ENCODE assay signal across 19 cellular contexts in the genomic region with DNA sequence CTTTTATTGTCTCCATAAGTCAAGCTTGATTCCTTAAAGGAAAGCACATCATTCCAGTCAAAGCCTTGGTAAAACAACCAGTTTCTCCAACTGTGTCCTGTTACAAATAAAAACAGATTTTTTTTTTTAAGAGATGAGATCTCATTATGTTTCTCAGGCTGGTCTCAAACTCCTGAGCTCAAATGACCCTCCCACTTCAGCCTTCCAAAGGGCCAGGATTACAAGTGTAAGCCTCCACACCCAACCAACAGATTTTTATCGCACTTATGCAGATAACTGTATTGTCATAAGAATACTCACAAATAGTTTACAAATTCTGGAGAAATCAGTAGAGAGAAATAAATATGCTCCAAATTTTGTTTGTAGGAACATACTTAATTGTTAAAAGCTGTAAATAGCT. TPM values are rescaled to one million over a fixed set of nuclear protein-coding genes. Genes with fewer than 3 reads are reported as not detected.
DNase-seq lines count a peak whose midpoint lies in the region; ATAC-seq and TF ChIP-seq lines count a peak whose summit lies in the region.
"Had no signal": no experiment of that assay in that cellular context is flagged by ENCODE, and none has a peak within 500 bp of the region (broad histone marks: within the 10 kb centered on the region; RNA-seq: fewer than 3 reads in every experiment).

No MANE protein-coding gene starts in this region.

- H3K4me2 ChIP-seq in neuronal stem cell (ENCODE audit: insufficient read depth, low read length, poor library complexity, severe bottlenecking) = no peak overlapping the region
- H3K4me2 ChIP-seq: A549; BLaER1 treated with 17β-estradiol and CSF1 and Interleukin-3, amounts not matched to agents 10 nM and 100 nM had no signal

- H2BK15ac ChIP-seq in neuronal stem cell (ENCODE audit: low read length) = no peak overlapping the region

- H3K18ac ChIP-seq in neuronal stem cell (ENCODE audit: low read length) = no peak overlapping the region

- H3K9me3 ChIP-seq in breast epithelium (no peaks in the 10 kb centered on the region), SJSA1 (replicated peaks) (peaks cover 7% of the 10 kb centered on the region; the same call in 1 of the 2 replicates), neuronal stem cell (replicated peaks in 1 of 2; ENCODE audit: control insufficient read depth in 2 of 2, insufficient read depth in 1 of 2, low read depth in 1 of 2, low read length in 2 of 2) (no peaks in the 10 kb centered on the region)
- H3K9me3 ChIP-seq: A549 had no signal

- in situ Hi-C loops in G401 (cut with HindIII; ENCODE audit: low sequenced_read_pairs) = no loop called here

- POLR2A ChIA-PET in MCF 10A (lab: Yijun Ruan, JAX) = interaction anchor here (1.8 to 1.9 kb wide), 2 partner anchors 55 to 63 kb away, joined by 6 to 8 read pairs; a partner anchor contains a TSS

- no peak for ATAC-seq in stimulated activated naive B cell treated with anti-CD40 and anti-IgM and Interleukin-4, amounts not matched to agents 10 μg/mL and 1 μg/mL and 100 μg/mL, for 72 hours (replicated peaks)
- ATAC-seq: A549; CD8-positive, alpha-beta T cell; GM12878 had no signal

- H3K4me3 ChIP-seq in breast epithelium (no peak overlapping the region), SJSA1 (no peak overlapping the region), neuronal stem cell (ENCODE audit: low read length in 2 of 2) (no peak overlapping the region)
- H3K4me3 ChIP-seq: A549; BLaER1 treated with 17β-estradiol and CSF1 and Interleukin-3, amounts not matched to agents 10 nM and 100 nM; GM12878 had no signal

- no peak overlapping the region for H3K9ac ChIP-seq in neuronal stem cell (ENCODE audit: low read depth, low read length, poor library complexity)
- H3K9ac ChIP-seq: BLaER1 treated with 17β-estradiol and CSF1 and Interleukin-3, amounts not matched to agents 10 nM and 100 nM had no signal

- H3K4me1 ChIP-seq in breast epithelium (no peaks in the 10 kb centered on the region), SJSA1 (replicated peaks) (no peaks in the 10 kb centered on the region), neuronal stem cell (ENCODE audit: control insufficient read depth in 2 of 2, insufficient read depth in 1 of 2, low read depth in 1 of 2, low read length in 2 of 2) (peaks cover 0 to 2% of the 10 kb centered on the region in 2 donors)
- H3K4me1 ChIP-seq: A549, Caco-2 had no signal

- WGBS in neuronal stem cell (ENCODE audit: extremely low coverage in 2 of 2, insufficient read length in 2 of 2, insufficient replicate concordance in 1 of 2), 2 donors = no CpG with 5 or more reads among the region's 1 CpG

- H2BK12ac ChIP-seq in neuronal stem cell (ENCODE audit: low read length) = no peak overlapping the region

- H3K4me1 Mint-ChIP-seq in MCF 10A (ENCODE audit: insufficient read depth, unreplicated experiment) = peaks cover 20% of the 10 kb centered on the region
- peaks cover 14 to 31% of the 10 kb centered on the region in 2 donors for H3K4me1 Mint-ChIP-seq in stimulated activated naive B cell treated with anti-CD40 and anti-IgM and Interleukin-4, amounts not matched to agents 10 μg/mL and 1 μg/mL and 100 μg/mL, for 72 hours

- no peak overlapping the region for H3K23ac ChIP-seq in neuronal stem cell (ENCODE audit: low read depth, low read length, poor library complexity)

- H3K79me1 ChIP-seq in neuronal stem cell (ENCODE audit: low read depth, low read length) = no peaks in the 10 kb centered on the region

- BruUV-seq in MCF 10A (replicated peaks; lab: Mats Ljungman, UMichigan) = no TSS peak

- H3K9me3 Mint-ChIP-seq in MCF 10A (ENCODE audit: unreplicated experiment) = peaks cover 12% of the 10 kb centered on the region
- H3K9me3 Mint-ChIP-seq in stimulated activated naive B cell treated with anti-CD40 and anti-IgM and Interleukin-4, amounts not matched to agents 10 μg/mL and 1 μg/mL and 100 μg/mL, for 72 hours = peaks cover 11 to 13% of the 10 kb centered on the region in 2 donors

- no peak overlapping the region for H3K4me3 Mint-ChIP-seq in MCF 10A (ENCODE audit: unreplicated experiment)
- H3K4me3 Mint-ChIP-seq in stimulated activated naive B cell treated with anti-CD40 and anti-IgM and Interleukin-4, amounts not matched to agents 10 μg/mL and 1 μg/mL and 100 μg/mL, for 72 hours = no peak overlapping the region
- H3K4me3 Mint-ChIP-seq: B cell; CD4-positive, alpha-beta T cell; CD8-positive, alpha-beta T cell had no signal

- DNase-seq in MCF 10A (ENCODE audit: unreplicated experiment) (no peak), breast epithelium (ENCODE audit: low spot score in 2 of 2) (no peak), SJSA1 (ENCODE audit: low read depth in 1 of 2, low spot score in 2 of 2) (peak; percentile 51), neuronal stem cell (ENCODE audit: low spot score) (no peak), G401 (ENCODE audit: low spot score) (no peak)
- DNase-seq in stimulated activated naive B cell treated with anti-CD40 and anti-IgM and Interleukin-4, amounts not matched to agents 10 μg/mL and 1 μg/mL and 100 μg/mL, for 72 hours = no peak
- DNase-seq: AML-193; Caco-2; Calu3; CD4-positive, alpha-beta T cell; CD8-positive, alpha-beta T cell; DMS79 treated with DMSO at 0.1 percent for 48 hours; GDM1 had no signal

- H2AFZ ChIP-seq in neuronal stem cell (ENCODE audit: low read length) = no peak overlapping the region

- no peak overlapping the region for H2BK120ac ChIP-seq in neuronal stem cell (ENCODE audit: low read depth, low read length)

- H3K27ac Mint-ChIP-seq in MCF 10A (ENCODE audit: low read depth, unreplicated experiment) = peak overlapping the region; percentile 23
- peak overlapping the region; percentile 14 for H3K27ac Mint-ChIP-seq in stimulated activated naive B cell treated with anti-CD40 and anti-IgM and Interleukin-4, amounts not matched to agents 10 μg/mL and 1 μg/mL and 100 μg/mL, for 72 hours
- H3K27ac Mint-ChIP-seq: B cell; CD4-positive, alpha-beta T cell; CD8-positive, alpha-beta T cell had no signal

- H3K27ac ChIP-seq in breast epithelium = no peak overlapping the region
- no peak overlapping the region for H3K27ac ChIP-seq in SJSA1
- no peak overlapping the region for H3K27ac ChIP-seq in neuronal stem cell (replicated peaks; ENCODE audit: low read length)
- H3K27ac ChIP-seq: 22Rv1; A549; BLaER1 treated with 17β-estradiol and CSF1 and Interleukin-3, amounts not matched to agents 10 nM and 100 nM; C4-2B had no signal

- H3K27me3 ChIP-seq in breast epithelium (no peaks in the 10 kb centered on the region), SJSA1 (replicated peaks) (no peaks in the 10 kb centered on the region), neuronal stem cell (ENCODE audit: control insufficient read depth in 3 of 3, insufficient read depth in 3 of 3, low read depth in 1 of 3, low read length in 3 of 3) (no peaks in the 10 kb centered on the region)

- no peak overlapping the region for H4K91ac ChIP-seq in neuronal stem cell (ENCODE audit: low read depth, low read length, poor library complexity)

- no peak for TF ChIP-seq POLR2A in breast epithelium (IDR thresholded peaks at IDR 0.05)

- no peak overlapping the region for H3K14ac ChIP-seq in neuronal stem cell (ENCODE audit: low read length)

- H3K27me3 Mint-ChIP-seq in MCF 10A (ENCODE audit: insufficient read depth, unreplicated experiment) = no peaks in the 10 kb centered on the region
- no peaks in the 10 kb centered on the region for H3K27me3 Mint-ChIP-seq in stimulated activated naive B cell treated with anti-CD40 and anti-IgM and Interleukin-4, amounts not matched to agents 10 μg/mL and 1 μg/mL and 100 μg/mL, for 72 hours
- H3K27me3 Mint-ChIP-seq: B cell had no signal

- H4K8ac ChIP-seq in neuronal stem cell (ENCODE audit: low read depth, low read length) = no peak overlapping the region

- H3K36me3 Mint-ChIP-seq in MCF 10A (ENCODE audit: insufficient read depth, unreplicated experiment) = no peaks in the 10 kb centered on the region
- H3K36me3 Mint-ChIP-seq in stimulated activated naive B cell treated with anti-CD40 and anti-IgM and Interleukin-4, amounts not matched to agents 10 μg/mL and 1 μg/mL and 100 μg/mL, for 72 hours = peaks cover 16 to 31% of the 10 kb centered on the region in 2 donors
- H3K36me3 Mint-ChIP-seq: CD8-positive, alpha-beta T cell had no signal

- no peak overlapping the region for H3K4ac ChIP-seq in neuronal stem cell (ENCODE audit: low read length)

- H2AK5ac ChIP-seq in neuronal stem cell (ENCODE audit: low read depth, low read length) = no peak overlapping the region

- TF ChIP-seq CTCF in MCF 10A (IDR thresholded peaks at IDR 0.05; ENCODE audit: unreplicated experiment) (no peak), breast epithelium (IDR thresholded peaks at IDR 0.05) (no peak)

- H3K36me3 ChIP-seq in breast epithelium = no peaks in the 10 kb centered on the region
- no peaks in the 10 kb centered on the region for H3K36me3 ChIP-seq in SJSA1
- no peaks in the 10 kb centered on the region for H3K36me3 ChIP-seq in neuronal stem cell (replicated peaks in 1 of 2; ENCODE audit: control insufficient read depth in 2 of 2, insufficient read depth in 2 of 2, low read length in 2 of 2)

- intact Hi-C loops in MCF 10A (cut with micrococcal nuclease) (no loop called here), breast epithelium (cut with DNase I; ENCODE audit: low total_unique reads) (no loop called here)

- CTCF ChIA-PET in MCF 10A (lab: Yijun Ruan, JAX) = interaction anchor here (0.6 to 1.5 kb wide), 5 partner anchors 14 to 214 kb away, joined by 3 read pairs; no protein-coding TSS in a partner anchor

- H2BK5ac ChIP-seq in neuronal stem cell (ENCODE audit: low read length) = no peak overlapping the region

RNA-seq across cellular contexts. Expression of a gene that starts 56.1 kb away (rescaled TPM):
- 1.7 and 2.0 TPM in 2 replicates for total RNA-seq in MCF 10A (2022)
- total RNA-seq in breast epithelium = 10 to 100 TPM; 17.1 to 32.2 (median 22.0) TPM
- 1.6 and 2.9 TPM in 2 replicates for total RNA-seq in SJSA1 (2014; rRNA removed; shearing (Covaris generic))
- polyA plus RNA-seq in neuronal stem cell (2013, experiment 1 of 2) = 3.2 TPM
- polyA plus RNA-seq in neuronal stem cell (2013, experiment 2 of 2) = 3.5 TPM
- total RNA-seq in G401 (2014; rRNA removed; shearing (Covaris generic)) = 1.5 and 2.2 TPM in 2 replicates

Comparison
In these comparisons a context has a peak if more than half of its experiments do, and no peak if none do; other contexts are left out.
1. DNase-seq: peak in SJSA1 (2 of 2); none in MCF 10A (single experiment), breast epithelium (0 of 2), stimulated activated naive B cell treated with anti-CD40 and anti-IgM and Interleukin-4, amounts not matched to agents 10 μg/mL and 1 μg/mL and 100 μg/mL, for 72 hours (single experiment), neuronal stem cell (single experiment) and G401 (single experiment).